ENCODE assay signal across 8 cellular contexts in the genomic region with DNA sequence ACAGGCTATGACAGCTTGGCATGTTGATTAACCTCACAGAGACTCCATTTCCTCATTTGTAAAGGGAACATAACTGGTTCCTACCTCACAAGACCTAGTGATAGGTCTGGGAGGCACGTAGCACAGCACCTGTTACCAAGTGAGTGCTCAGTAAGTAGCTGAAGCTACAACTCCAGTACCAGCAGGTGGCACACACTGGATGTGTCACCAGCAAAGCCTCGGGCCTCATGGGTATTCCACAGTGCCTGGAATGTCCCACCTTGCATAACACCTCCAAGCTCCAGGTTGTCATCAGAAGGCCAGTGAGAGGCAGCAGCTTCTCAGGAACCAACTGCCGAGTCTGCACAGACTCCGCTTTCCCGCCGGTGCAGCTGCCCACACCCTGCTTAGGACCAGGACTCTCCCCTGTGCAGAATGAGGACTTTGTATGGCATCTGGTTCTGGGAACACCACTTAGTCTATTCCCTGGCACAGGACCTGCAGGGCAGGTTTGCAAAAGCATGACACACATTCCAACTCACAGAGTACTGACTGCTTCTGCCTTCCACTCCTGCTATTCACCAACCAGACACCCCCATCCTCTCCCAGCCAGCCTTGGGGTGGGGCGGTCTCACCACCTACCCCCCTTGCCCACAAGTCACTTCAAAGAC. TPM values are rescaled to one million over a fixed set of nuclear protein-coding genes. Genes with fewer than 3 reads are reported as not detected.
A peak's percentile ranks its signal among the peaks of the same experiment; 100 is the strongest.
DNase-seq lines count a peak whose midpoint lies in the region; ATAC-seq and TF ChIP-seq lines count a peak whose summit lies in the region.

No MANE protein-coding gene starts in this region.

- H3K4me3 ChIP-seq in Caco-2 (ENCODE audit: low read depth, low read length): no peak overlapping the region
- no peak overlapping the region for H3K4me3 ChIP-seq in GM23338
- no peak overlapping the region for H3K4me3 ChIP-seq in left lung

- CTCF ChIA-PET in Caco-2 (lab: Charles Lee): interaction anchor here (0.6 to 3.2 kb wide), 14 partner anchors 9 to 256 kb away, joined by 3 to 59 read pairs (median 3); a partner anchor contains a TSS

- BruUV-seq in Caco-2 (replicated peaks; lab: Mats Ljungman, UMichigan): no TSS peak

- H3K27ac Mint-ChIP-seq in Caco-2 (ENCODE audit: unreplicated experiment): no peak overlapping the region
- no peak overlapping the region for H3K27ac Mint-ChIP-seq in GM23338

- DNase-seq in Caco-2 (peak; percentile 81 to 85), GM23338 (ENCODE audit: low spot score) (peak; percentile 49), UCSD-AML1 (lab: John Stamatoyannopoulos, UW; ENCODE audit: unreplicated experiment) (peak; percentile 32), left lung (peak; percentile 63 to 75), COR-L47 (lab: John Stamatoyannopoulos, UW) (no peak), posterior vena cava (ENCODE audit: low spot score) (no peak), mucosa of gallbladder (ENCODE audit: low spot score) (no peak)

- ATAC-seq in GM23338: no peak
- ATAC-seq in left lung: peak; percentile 28
- no peak for ATAC-seq in GM21447 (IDR thresholded peaks at IDR 0.05; ENCODE audit: unreplicated experiment)

- H3K9me3 ChIP-seq in Caco-2 (no peaks in the 10 kb centered on the region), left lung (no peaks in the 10 kb centered on the region)

- no peaks in the 10 kb centered on the region for H3K79me2 ChIP-seq in GM23338 (replicated peaks; ENCODE audit: insufficient read depth)

- peak; percentile 49 to 79 for TF ChIP-seq CTCF in Caco-2 (IDR thresholded peaks at IDR 0.05; ENCODE audit: insufficient read depth in 1 of 2, low read depth in 1 of 2, low read length in 1 of 2, severe bottlenecking in 1 of 2, unreplicated experiment in 1 of 2)
- TF ChIP-seq CTCF in GM23338 (conservative IDR thresholded peaks at IDR 0.05; ENCODE audit: low read depth in 2 of 2): peak in 1 of 2 experiments; percentile 55; a peak in 3 of 4 replicates
- no peak for TF ChIP-seq CTCF in left lung (IDR thresholded peaks at IDR 0.05)

- H3K36me3 Mint-ChIP-seq in Caco-2 (ENCODE audit: insufficient read depth, unreplicated experiment): peaks cover 14% of the 10 kb centered on the region
- no peaks in the 10 kb centered on the region for H3K36me3 Mint-ChIP-seq in GM23338 (ENCODE audit: low read depth)

- H3K4me1 ChIP-seq in Caco-2: peaks cover 16% of the 10 kb centered on the region
- H3K4me1 ChIP-seq in GM23338 (ENCODE audit: insufficient read depth): peaks cover 22% of the 10 kb centered on the region; the same call in 1 of the 2 replicates
- H3K4me1 ChIP-seq in left lung: peaks cover 43 to 71% of the 10 kb centered on the region in 2 donors

- no peaks in the 10 kb centered on the region for H3K9me2 ChIP-seq in GM23338 (ENCODE audit: insufficient read depth)

- no peak overlapping the region for H3K4me3 Mint-ChIP-seq in Caco-2 (ENCODE audit: unreplicated experiment)
- no peak overlapping the region for H3K4me3 Mint-ChIP-seq in GM23338

- H3K27me3 Mint-ChIP-seq in Caco-2 (ENCODE audit: insufficient read depth, unreplicated experiment) (no peaks in the 10 kb centered on the region), GM23338 (ENCODE audit: insufficient read depth, low read depth, poor library complexity) (peaks cover 34% of the 10 kb centered on the region)

- no peak overlapping the region for H3K27ac ChIP-seq in GM23338 (ENCODE audit: low read depth)
- H3K27ac ChIP-seq in left lung: peak overlapping the region; percentile 13 to 75

- H3K4me1 Mint-ChIP-seq in Caco-2 (ENCODE audit: low read depth, unreplicated experiment) (peaks cover 26% of the 10 kb centered on the region), GM23338 (peaks cover 27% of the 10 kb centered on the region; the same call in 2 of the 3 replicates)

- no peaks in the 10 kb centered on the region for H3K9me3 Mint-ChIP-seq in Caco-2 (ENCODE audit: unreplicated experiment)
- H3K9me3 Mint-ChIP-seq in GM23338: no peaks in the 10 kb centered on the region

- H3F3A ChIP-seq in GM23338 (replicated peaks; ENCODE audit: low read depth): 0 out of 2 replicates have a peak, but pooled peaks cover 3% of the 10 kb centered on the region

- no peaks in the 10 kb centered on the region; the same call in 1 of the 2 replicates for H3K27me3 ChIP-seq in Caco-2 (replicated peaks; ENCODE audit: control insufficient read depth, insufficient read depth, low read length)
- H3K27me3 ChIP-seq in GM23338 (ENCODE audit: insufficient read depth): peaks cover 31% of the 10 kb centered on the region
- peaks cover 0 to 25% of the 10 kb centered on the region in 2 donors for H3K27me3 ChIP-seq in left lung

- H3K4me2 ChIP-seq in GM23338: no peak overlapping the region

- intact Hi-C loops in Caco-2 (cut with micrococcal nuclease; ENCODE audit: unreplicated experiment): loop anchor here (1.0 kb wide), 4 partner anchors 49 to 265 kb away; a partner anchor contains a TSS
- intact Hi-C loops in left lung (cut with DNase I): loop anchor here in 1 of 2 donors (10.0 kb wide), 1 partner anchor 54 kb away; no protein-coding TSS in a partner anchor
- intact Hi-C loops in posterior vena cava (cut with DNase I): no loop called here

- H4K20me1 ChIP-seq in GM23338 (replicated peaks; ENCODE audit: insufficient read depth): no peaks in the 10 kb centered on the region

- POLR2A ChIA-PET in Caco-2 (lab: Charles Lee): interaction anchor here (0.6 to 1.1 kb wide), 3 partner anchors 49 to 63 kb away, joined by 3 to 4 read pairs (median 3); a partner anchor contains a TSS

- H3K36me3 ChIP-seq in Caco-2 (ENCODE audit: control insufficient read depth, insufficient read depth, low read length) (0 out of 2 replicates have a peak, but pooled peaks cover 1% of the 10 kb centered on the region), GM23338 (ENCODE audit: insufficient read depth) (no peaks in the 10 kb centered on the region), left lung (peaks cover 0 to 24% of the 10 kb centered on the region in 2 donors)

- H2AFZ ChIP-seq in GM23338: no peak overlapping the region

TF ChIP-seq in GM23338, 12 proteins besides CTCF, POLR2A, EP300 and RAD21:
- no peak for TF ChIP-seq POLR2AphosphoS5 (IDR thresholded peaks at IDR 0.05; ENCODE audit: low read depth)
- TF ChIP-seq, protein P1, sequence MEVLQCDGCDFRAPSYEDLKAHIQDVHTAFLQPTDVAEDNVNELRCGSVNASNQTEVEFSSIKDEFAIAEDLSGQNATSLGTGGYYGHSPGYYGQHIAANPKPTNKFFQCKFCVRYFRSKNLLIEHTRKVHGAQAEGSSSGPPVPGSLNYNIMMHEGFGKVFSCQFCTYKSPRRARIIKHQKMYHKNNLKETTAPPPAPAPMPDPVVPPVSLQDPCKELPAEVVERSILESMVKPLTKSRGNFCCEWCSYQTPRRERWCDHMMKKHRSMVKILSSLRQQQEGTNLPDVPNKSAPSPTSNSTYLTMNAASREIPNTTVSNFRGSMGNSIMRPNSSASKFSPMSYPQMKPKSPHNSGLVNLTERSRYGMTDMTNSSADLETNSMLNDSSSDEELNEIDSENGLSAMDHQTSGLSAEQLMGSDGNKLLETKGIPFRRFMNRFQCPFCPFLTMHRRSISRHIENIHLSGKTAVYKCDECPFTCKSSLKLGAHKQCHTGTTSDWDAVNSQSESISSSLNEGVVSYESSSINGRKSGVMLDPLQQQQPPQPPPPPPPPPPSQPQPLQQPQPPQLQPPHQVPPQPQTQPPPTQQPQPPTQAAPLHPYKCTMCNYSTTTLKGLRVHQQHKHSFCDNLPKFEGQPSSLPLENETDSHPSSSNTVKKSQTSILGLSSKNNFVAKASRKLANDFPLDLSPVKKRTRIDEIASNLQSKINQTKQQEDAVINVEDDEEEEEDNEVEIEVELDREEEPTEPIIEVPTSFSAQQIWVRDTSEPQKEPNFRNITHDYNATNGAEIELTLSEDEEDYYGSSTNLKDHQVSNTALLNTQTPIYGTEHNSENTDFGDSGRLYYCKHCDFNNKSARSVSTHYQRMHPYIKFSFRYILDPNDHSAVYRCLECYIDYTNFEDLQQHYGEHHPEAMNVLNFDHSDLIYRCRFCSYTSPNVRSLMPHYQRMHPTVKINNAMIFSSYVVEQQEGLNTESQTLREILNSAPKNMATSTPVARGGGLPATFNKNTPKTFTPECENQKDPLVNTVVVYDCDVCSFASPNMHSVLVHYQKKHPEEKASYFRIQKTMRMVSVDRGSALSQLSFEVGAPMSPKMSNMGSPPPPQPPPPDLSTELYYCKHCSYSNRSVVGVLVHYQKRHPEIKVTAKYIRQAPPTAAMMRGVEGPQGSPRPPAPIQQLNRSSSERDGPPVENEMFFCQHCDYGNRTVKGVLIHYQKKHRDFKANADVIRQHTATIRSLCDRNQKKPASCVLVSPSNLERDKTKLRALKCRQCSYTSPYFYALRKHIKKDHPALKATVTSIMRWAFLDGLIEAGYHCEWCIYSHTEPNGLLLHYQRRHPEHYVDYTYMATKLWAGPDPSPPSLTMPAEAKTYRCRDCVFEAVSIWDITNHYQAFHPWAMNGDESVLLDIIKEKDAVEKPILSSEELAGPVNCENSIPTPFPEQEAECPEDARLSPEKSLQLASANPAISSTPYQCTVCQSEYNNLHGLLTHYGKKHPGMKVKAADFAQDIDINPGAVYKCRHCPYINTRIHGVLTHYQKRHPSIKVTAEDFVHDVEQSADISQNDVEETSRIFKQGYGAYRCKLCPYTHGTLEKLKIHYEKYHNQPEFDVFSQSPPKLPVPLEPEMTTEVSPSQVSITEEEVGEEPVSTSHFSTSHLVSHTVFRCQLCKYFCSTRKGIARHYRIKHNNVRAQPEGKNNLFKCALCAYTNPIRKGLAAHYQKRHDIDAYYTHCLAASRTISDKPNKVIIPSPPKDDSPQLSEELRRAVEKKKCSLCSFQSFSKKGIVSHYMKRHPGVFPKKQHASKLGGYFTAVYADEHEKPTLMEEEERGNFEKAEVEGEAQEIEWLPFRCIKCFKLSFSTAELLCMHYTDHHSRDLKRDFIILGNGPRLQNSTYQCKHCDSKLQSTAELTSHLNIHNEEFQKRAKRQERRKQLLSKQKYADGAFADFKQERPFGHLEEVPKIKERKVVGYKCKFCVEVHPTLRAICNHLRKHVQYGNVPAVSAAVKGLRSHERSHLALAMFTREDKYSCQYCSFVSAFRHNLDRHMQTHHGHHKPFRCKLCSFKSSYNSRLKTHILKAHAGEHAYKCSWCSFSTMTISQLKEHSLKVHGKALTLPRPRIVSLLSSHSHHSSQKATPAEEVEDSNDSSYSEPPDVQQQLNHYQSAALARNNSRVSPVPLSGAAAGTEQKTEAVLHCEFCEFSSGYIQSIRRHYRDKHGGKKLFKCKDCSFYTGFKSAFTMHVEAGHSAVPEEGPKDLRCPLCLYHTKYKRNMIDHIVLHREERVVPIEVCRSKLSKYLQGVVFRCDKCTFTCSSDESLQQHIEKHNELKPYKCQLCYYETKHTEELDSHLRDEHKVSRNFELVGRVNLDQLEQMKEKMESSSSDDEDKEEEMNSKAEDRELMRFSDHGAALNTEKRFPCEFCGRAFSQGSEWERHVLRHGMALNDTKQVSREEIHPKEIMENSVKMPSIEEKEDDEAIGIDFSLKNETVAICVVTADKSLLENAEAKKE (CRISPR knock-in tag; IDR thresholded peaks at IDR 0.05): peak; percentile 7; the same call in 1 of the 2 replicates

RNA-seq across cellular contexts. Expression of a gene that starts 4.2 kb away (rescaled TPM):
- total RNA-seq in Caco-2 (2022): 13.6 and 15.4 TPM in 2 replicates
- 1.1 and 1.4 TPM in 2 replicates for total RNA-seq in GM23338 (2014; rRNA removed; shearing (Covaris generic))
- polyA plus RNA-seq in GM23338 (2016; fragmentation: Nextera tagmentation; extraction: Ambion mirVana): 0.35 and 0.37 TPM in 2 replicates
- total RNA-seq in left lung: 10 to 100 TPM; 29.7 to 32.1 TPM
- 10 to 100 TPM in 1 of 2 donors, 1 to 10 TPM in 1; 9.6 to 10.2 TPM for total RNA-seq in posterior vena cava
- total RNA-seq in mucosa of gallbladder: 33.8 TPM

Comparison
In these comparisons a context has a peak if more than half of its experiments do, and no peak if none do; other contexts are left out.
1. DNase-seq: peak in Caco-2 (2 of 2), GM23338 (single experiment), UCSD-AML1 (single experiment) and left lung (2 of 2); none in COR-L47 (single experiment), posterior vena cava (single experiment) and mucosa of gallbladder (single experiment).
2. CTCF ChIP-seq: peak in Caco-2 (2 of 2); none in left lung (0 of 2).